Comparison of ENCODE assay signal across 8 cellular contexts in the genomic region with DNA sequence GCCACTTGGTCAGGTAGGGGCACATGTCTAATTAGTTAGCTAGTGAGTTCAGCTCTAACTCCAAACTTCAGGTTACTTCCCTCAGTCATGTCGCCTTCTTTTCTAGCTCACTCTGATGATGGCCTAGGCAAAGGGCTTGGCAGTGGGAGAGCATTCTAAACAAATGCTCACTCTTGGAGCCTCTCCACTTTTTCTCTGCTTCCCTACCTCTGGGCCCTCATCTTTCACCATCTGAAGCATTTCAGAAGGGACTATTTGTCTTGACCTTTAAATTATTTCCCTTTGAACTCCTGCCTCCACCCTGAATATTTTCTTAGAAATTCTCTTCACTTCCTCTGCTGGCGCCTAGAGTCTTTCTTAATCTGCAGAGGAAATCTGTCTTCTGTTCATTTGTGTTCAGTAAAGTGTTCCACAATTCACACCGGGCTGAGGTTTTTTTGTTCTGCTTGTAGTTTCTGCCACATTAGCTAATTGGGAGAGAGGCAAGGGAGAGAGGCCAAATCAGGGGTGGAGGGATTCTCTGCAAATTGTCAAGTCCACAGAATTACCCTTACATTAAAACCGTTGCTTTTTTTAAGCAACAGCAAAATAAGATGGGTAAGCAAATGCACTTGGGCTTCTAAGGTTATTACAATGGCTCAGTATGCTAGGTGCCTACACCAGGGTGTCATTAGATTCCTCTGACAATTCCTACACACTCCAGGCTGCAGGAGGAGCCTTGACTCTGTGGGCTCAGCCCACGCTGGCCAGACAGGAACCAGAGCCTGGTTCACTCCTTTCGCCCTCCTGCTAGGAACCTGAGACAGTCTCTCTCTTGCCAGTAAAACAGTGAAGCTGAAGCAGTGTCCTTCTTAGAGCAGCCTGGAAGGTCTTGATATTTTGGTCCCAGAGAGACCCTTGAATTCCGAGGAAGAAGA. TPM values are rescaled to one million over a fixed set of nuclear protein-coding genes. Genes with fewer than 3 reads are reported as not detected.
DNase-seq lines count a peak whose midpoint lies in the region; ATAC-seq and TF ChIP-seq lines count a peak whose summit lies in the region.

No MANE protein-coding gene starts in this region.

- no peak overlapping the region for H3K4me3 ChIP-seq in thyroid gland (replicated peaks in 1 of 3)

- no peak for TF ChIP-seq POLR2A in thyroid gland (IDR thresholded peaks at IDR 0.05)

- H3K36me3 Mint-ChIP-seq in stimulated activated naive CD8-positive, alpha-beta T cell treated with anti-CD3 and anti-CD28 coated beads, Interleukin-15, Interleukin-2, amounts not matched to agents 100 ng/mL and 50 ng/mL, for 24 hours (ENCODE audit: low read depth): no peaks in the 10 kb centered on the region

- no peak for DNase-seq in stimulated activated naive CD8-positive, alpha-beta T cell treated with anti-CD3 and anti-CD28 coated beads, Interleukin-15, amount 100 ng/mL, for 72 hours
- DNase-seq in Right ventricle myocardium superior (no peak), NCI-H526 treated with DMSO at 0.1 percent for 48 hours (lab: John Stamatoyannopoulos, UW) (no peak), NCI-H82 treated with DMSO at 0.1 percent for 48 hours (lab: John Stamatoyannopoulos, UW; ENCODE audit: unreplicated experiment) (no peak), ecto neural progenitor cell (ENCODE audit: low spot score) (no peak), thyroid gland (no peak)

- intact Hi-C loops in Right ventricle myocardium superior (cut with DNase I) (no loop called here), thyroid gland (cut with DNase I) (no loop called here)

- H3K9me3 Mint-ChIP-seq in stimulated activated naive CD8-positive, alpha-beta T cell treated with anti-CD3 and anti-CD28 coated beads, Interleukin-15, Interleukin-2, amounts not matched to agents 100 ng/mL and 50 ng/mL, for 24 hours: no peaks in the 10 kb centered on the region
- no peaks in the 10 kb centered on the region for H3K9me3 Mint-ChIP-seq in stimulated activated naive CD8-positive, alpha-beta T cell treated with anti-CD3 and anti-CD28 coated beads, Interleukin-15, amount 100 ng/mL, for 72 hours

- peaks cover 18% of the 10 kb centered on the region for H3K4me1 Mint-ChIP-seq in stimulated activated naive CD8-positive, alpha-beta T cell treated with anti-CD3 and anti-CD28 coated beads, Interleukin-15, Interleukin-2, amounts not matched to agents 100 ng/mL and 50 ng/mL, for 24 hours (ENCODE audit: low read depth)
- H3K4me1 Mint-ChIP-seq in stimulated activated naive CD8-positive, alpha-beta T cell treated with anti-CD3 and anti-CD28 coated beads, Interleukin-15, amount 100 ng/mL, for 72 hours: peaks cover 7% of the 10 kb centered on the region

- no peak overlapping the region for H3K27ac ChIP-seq in thyroid gland

- no peaks in the 10 kb centered on the region for H3K36me3 ChIP-seq in thyroid gland

- H3K4me1 ChIP-seq in thyroid gland: no peaks in the 10 kb centered on the region

- H3K27ac Mint-ChIP-seq in stimulated activated naive CD8-positive, alpha-beta T cell treated with anti-CD3 and anti-CD28 coated beads, Interleukin-15, Interleukin-2, amounts not matched to agents 100 ng/mL and 50 ng/mL, for 24 hours: peak overlapping the region; percentile 37
- H3K27ac Mint-ChIP-seq in stimulated activated naive CD8-positive, alpha-beta T cell treated with anti-CD3 and anti-CD28 coated beads, Interleukin-15, amount 100 ng/mL, for 72 hours: no peak overlapping the region

- ATAC-seq in stimulated activated naive CD8-positive, alpha-beta T cell treated with anti-CD3 and anti-CD28 coated beads, Interleukin-15, amount 100 ng/mL, for 72 hours: no peak
- ATAC-seq in HG03139 (IDR thresholded peaks at IDR 0.05; ENCODE audit: unreplicated experiment) (peak; percentile 46), Right ventricle myocardium superior (ENCODE audit: poor library complexity) (peak; percentile 69)

- no peak for TF ChIP-seq CTCF in thyroid gland (IDR thresholded peaks at IDR 0.05)

- H3K9me3 ChIP-seq in thyroid gland: no peaks in the 10 kb centered on the region

- H3K4me3 Mint-ChIP-seq in stimulated activated naive CD8-positive, alpha-beta T cell treated with anti-CD3 and anti-CD28 coated beads, Interleukin-15, Interleukin-2, amounts not matched to agents 100 ng/mL and 50 ng/mL, for 24 hours: no peak overlapping the region
- no peak overlapping the region for H3K4me3 Mint-ChIP-seq in stimulated activated naive CD8-positive, alpha-beta T cell treated with anti-CD3 and anti-CD28 coated beads, Interleukin-15, amount 100 ng/mL, for 72 hours

- H3K27me3 Mint-ChIP-seq in stimulated activated naive CD8-positive, alpha-beta T cell treated with anti-CD3 and anti-CD28 coated beads, Interleukin-15, Interleukin-2, amounts not matched to agents 100 ng/mL and 50 ng/mL, for 24 hours: peaks cover 19% of the 10 kb centered on the region
- peaks cover 60% of the 10 kb centered on the region for H3K27me3 Mint-ChIP-seq in stimulated activated naive CD8-positive, alpha-beta T cell treated with anti-CD3 and anti-CD28 coated beads, Interleukin-15, amount 100 ng/mL, for 72 hours

- H3K27me3 ChIP-seq in thyroid gland: no peaks in the 10 kb centered on the region

- WGBS in thyroid gland, 2 donors: 54 to 56% methylated on average over 7 of the region's 7 CpGs

RNA-seq across cellular contexts. Expression of a gene that starts 5.5 kb away (rescaled TPM):
- total RNA-seq in Right ventricle myocardium superior (not detected), thyroid gland (not detected)

RNA-seq across cellular contexts. Expression of a gene that starts 56.7 kb away (rescaled TPM):
- total RNA-seq in Right ventricle myocardium superior (4.2 TPM), thyroid gland (10 to 100 TPM in 1 of 4 donors, 1 to 10 TPM in 3; 6.2 to 25.1 (median 7.6) TPM)
